Comparison of ENCODE assay signal across 2 cellular contexts in genomic region chr1:20615946-20616345, GRCh38.
TF ChIP-seq lines count a peak whose summit lies in the region.

No MANE protein-coding gene starts in this region.

TF ChIP-seq in liver, 16 proteins besides CTCF, POLR2A, EP300 and RAD21:
- TF ChIP-seq NR2F2 (IDR thresholded peaks at IDR 0.05) (no peak), FOXA1 (IDR thresholded peaks at IDR 0.05) (no peak), YY1 (IDR thresholded peaks at IDR 0.05) (no peak), ZBTB33 (IDR thresholded peaks at IDR 0.05) (no peak), MAX (IDR thresholded peaks at IDR 0.05) (no peak)

TF ChIP-seq in K562, 482 proteins besides CTCF, POLR2A, EP300 and RAD21:
- TF ChIP-seq FOXP1 (CRISPR knock-in tag; IDR thresholded peaks at IDR 0.05) (no peak), ZNF140 (CRISPR knock-in tag; IDR thresholded peaks at IDR 0.05) (no peak), PRDM10 (IDR thresholded peaks at IDR 0.05; ENCODE audit: partially characterized antibody) (no peak), ELK1 (CRISPR knock-in tag; IDR thresholded peaks at IDR 0.05) (no peak), HES1 (IDR thresholded peaks at IDR 0.05; ENCODE audit: low read depth) (no peak), ZNF146 (CRISPR knock-in tag; IDR thresholded peaks at IDR 0.05; ENCODE audit: unreplicated experiment) (no peak), CCNT2 (IDR thresholded peaks at IDR 0.05; ENCODE audit: borderline replicate concordance, extremely low read depth, insufficient read length, low read depth, low read length) (no peak), MED1 (CRISPR knock-in tag; IDR thresholded peaks at IDR 0.05; ENCODE audit: borderline replicate concordance) (no peak), ZNF589 (CRISPR knock-in tag; IDR thresholded peaks at IDR 0.05; ENCODE audit: low read depth) (no peak), ZNF668 (CRISPR knock-in tag; IDR thresholded peaks at IDR 0.05) (no peak), PHF20 (IDR thresholded peaks at IDR 0.05; ENCODE audit: partially characterized antibody) (no peak), HNRNPLL (IDR thresholded peaks at IDR 0.05; ENCODE audit: low read depth, low read length, poor library complexity, severe bottlenecking) (no peak), BACH1 (tag; IDR thresholded peaks at IDR 0.05) (no peak), ZC3H8 (IDR thresholded peaks at IDR 0.05) (no peak), EWSR1 (IDR thresholded peaks at IDR 0.05; ENCODE audit: borderline replicate concordance, low read depth, partially characterized antibody) (no peak), U2AF2 (optimal IDR thresholded peaks at IDR 0.05; ENCODE audit: low read depth, low read length) (no peak)
